8 cellular contexts compared by ENCODE assay signal in the genomic region with DNA sequence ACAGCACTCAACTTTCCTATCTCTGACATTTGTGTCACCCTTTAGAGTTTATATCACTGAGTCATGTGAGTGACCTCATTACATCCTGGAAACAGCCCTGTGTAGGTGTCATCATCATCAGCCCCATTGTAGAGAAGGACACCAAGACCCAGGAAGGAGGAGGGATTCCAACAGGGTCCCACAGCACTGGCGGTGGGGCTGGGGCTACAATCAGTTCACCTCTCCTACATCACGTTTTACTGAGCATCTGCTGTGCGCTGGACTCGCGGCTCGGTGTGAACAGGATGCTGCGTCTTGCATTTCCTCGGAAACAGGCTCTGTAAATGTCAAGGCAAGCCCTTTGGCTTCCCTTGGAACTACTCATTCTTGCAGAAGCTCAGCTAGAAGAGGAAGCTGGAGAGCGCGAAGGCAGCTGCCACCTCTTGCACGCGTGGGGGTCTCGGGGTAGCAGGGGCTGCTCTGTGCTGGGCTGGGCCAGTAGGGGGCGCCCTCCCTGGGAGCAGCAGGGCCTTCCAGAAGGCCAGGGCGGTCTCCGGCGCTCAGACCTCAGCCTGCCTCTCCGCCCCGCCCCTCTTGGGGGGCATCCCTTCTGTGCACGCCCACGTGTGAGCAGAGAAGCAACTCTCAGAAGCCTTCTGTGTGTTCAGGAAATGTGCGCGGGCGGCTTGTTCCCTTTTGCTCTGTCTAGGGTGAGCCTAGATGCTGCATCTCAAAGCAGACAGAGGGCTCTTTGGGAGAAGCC. TPM values are rescaled to one million over a fixed set of nuclear protein-coding genes. Genes with fewer than 3 reads are reported as not detected.
DNase-seq lines count a peak whose midpoint lies in the region; ATAC-seq and TF ChIP-seq lines count a peak whose summit lies in the region.

No MANE protein-coding gene starts in this region.

- DNase-seq in EH (ENCODE audit: low read depth) (peak; percentile 50), LHCN-M2 (ENCODE audit: low read depth) (peak; percentile 18), fibroblast of pulmonary artery (ENCODE audit: low read depth) (peak; percentile 28), NCI-H1048 (lab: John Stamatoyannopoulos, UW) (no peak), DMS 273 (lab: John Stamatoyannopoulos, UW; ENCODE audit: unreplicated experiment) (no peak)
- peak; percentile 63 for DNase-seq in activated CD8-positive, alpha-beta memory T cell treated with anti-CD3 and anti-CD28 coated beads, Interleukin-2, amount 50 U/mL, for 4 hours
- peak; percentile 43 to 67 for DNase-seq in stimulated activated CD4-positive, alpha-beta T cell treated with anti-CD3 and anti-CD28 coated beads, Interleukin-4, amount 100 ng/mL, for 48 hours (ENCODE audit: low read depth in 2 of 2)

- TF ChIP-seq CTCF in fibroblast of pulmonary artery (IDR thresholded peaks at IDR 0.05; ENCODE audit: low read length, missing control alignments): no peak

- H3K4me3 ChIP-seq in fibroblast of pulmonary artery (replicated peaks; ENCODE audit: low read depth, low read length): no peak overlapping the region

- peak; percentile 74 for ATAC-seq in GM21619 (IDR thresholded peaks at IDR 0.05; ENCODE audit: unreplicated experiment)

RNA-seq across cellular contexts. Expression of a gene that starts 29.0 kb away (rescaled TPM):
- not detected in 2 replicates for total RNA-seq in LHCN-M2 (2014; rRNA removed)
- polyA plus RNA-seq in LHCN-M2 (2012): not detected

Comparison
In these comparisons a context has a peak if more than half of its experiments do, and no peak if none do; other contexts are left out.
1. DNase-seq: peak in EH (single experiment), LHCN-M2 (single experiment), activated CD8-positive, alpha-beta memory T cell treated with anti-CD3 and anti-CD28 coated beads, Interleukin-2, amount 50 U/mL, for 4 hours (single experiment), fibroblast of pulmonary artery (single experiment) and stimulated activated CD4-positive, alpha-beta T cell treated with anti-CD3 and anti-CD28 coated beads, Interleukin-4, amount 100 ng/mL, for 48 hours (2 of 2); none in NCI-H1048 (single experiment) and DMS 273 (single experiment).